In genomic region chr20:54716790-54717189, GRCh38 we compare ENCODE assay signal across 28 cellular contexts.
"Had no signal": no experiment of that assay in that cellular context is flagged by ENCODE, and none has a peak within 500 bp of the region (broad histone marks: within the 10 kb centered on the region; RNA-seq: fewer than 3 reads in every experiment).

No MANE protein-coding gene starts in this region.

- H3K4me1 Mint-ChIP-seq: endodermal cell had no signal

- H3K27me3 ChIP-seq: colonic mucosa, esophagus muscularis mucosa, esophagus squamous epithelium, foreskin keratinocyte, gastrocnemius medialis had no signal

- H3K4me3 ChIP-seq: colonic mucosa, coronary artery, dorsolateral prefrontal cortex, esophagus muscularis mucosa, esophagus squamous epithelium, gastrocnemius medialis, gastroesophageal sphincter, heart right ventricle had no signal

- H3K4me3 Mint-ChIP-seq: dendritic cell treated with granulocyte-macrophage colony-stimulating factor and Interleukin-4, amounts not matched to agents 40 ng/mL and 50 ng/mL, for 4 days; effector memory CD8-positive, alpha-beta T cell; endodermal cell had no signal

- ATAC-seq: effector memory CD8-positive, alpha-beta T cell; esophagus mucosa; foreskin keratinocyte; gastrocnemius medialis; gastroesophageal sphincter; heart right ventricle had no signal

- H3K36me3 ChIP-seq: colonic mucosa, esophagus muscularis mucosa, esophagus squamous epithelium, gastrocnemius medialis, gastroesophageal sphincter, heart right ventricle had no signal

- H3K9me3 Mint-ChIP-seq: dendritic cell treated with granulocyte-macrophage colony-stimulating factor and Interleukin-4, amounts not matched to agents 40 ng/mL and 50 ng/mL, for 4 days; endodermal cell had no signal

- H3K4me1 ChIP-seq: colonic mucosa, esophagus muscularis mucosa, esophagus squamous epithelium, foreskin keratinocyte, gastrocnemius medialis, gastroesophageal sphincter, heart right ventricle had no signal

- H3K27ac ChIP-seq: colonic mucosa, coronary artery, dorsolateral prefrontal cortex, epithelial cell of prostate, esophagus muscularis mucosa, esophagus squamous epithelium, foreskin keratinocyte, gastrocnemius medialis, gastroesophageal sphincter, heart right ventricle had no signal

- H3K9me3 ChIP-seq: colonic mucosa, esophagus muscularis mucosa, esophagus squamous epithelium, gastrocnemius medialis, gastroesophageal sphincter, heart right ventricle had no signal

- DNase-seq: colonic mucosa; cortex of kidney; dermis blood vessel endothelial cell; dorsolateral prefrontal cortex; effector CD4-positive, alpha-beta T cell; effector CD8-positive, alpha-beta T cell; effector memory CD4-positive, alpha-beta T cell; effector memory CD8-positive, alpha-beta T cell; endodermal cell; erythroblast; esophagus squamous epithelium; foreskin fibroblast; foreskin keratinocyte; foreskin melanocyte; gastrocnemius medialis; glutamatergic neuron; head of caudate nucleus; heart right ventricle had no signal

- H3K27me3 Mint-ChIP-seq: dendritic cell treated with granulocyte-macrophage colony-stimulating factor and Interleukin-4, amounts not matched to agents 40 ng/mL and 50 ng/mL, for 4 days; effector memory CD8-positive, alpha-beta T cell had no signal

- FAIRE-seq: colon, endometrium, endothelial cell of umbilical vein, frontal cortex had no signal

- H3K27ac Mint-ChIP-seq: dendritic cell treated with granulocyte-macrophage colony-stimulating factor and Interleukin-4, amounts not matched to agents 40 ng/mL and 50 ng/mL, for 4 days; effector memory CD8-positive, alpha-beta T cell; endodermal cell had no signal
